9 cellular contexts compared by ENCODE assay signal in the genomic region with DNA sequence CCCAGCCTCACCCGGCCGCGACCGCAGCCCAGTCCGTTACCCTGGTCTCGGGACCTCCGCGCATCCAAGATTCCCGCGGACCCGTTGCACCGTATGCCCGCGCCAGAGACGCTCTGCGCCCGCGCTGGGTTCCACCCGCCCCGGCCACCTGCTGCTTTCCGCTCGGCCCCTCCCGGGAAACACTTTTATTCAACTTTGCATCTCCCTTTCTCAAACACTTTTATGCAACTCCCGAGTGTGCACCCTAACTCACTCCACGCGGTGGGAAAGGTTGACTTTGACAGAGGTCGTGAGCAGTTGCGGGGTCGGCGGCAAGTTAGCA. TPM values are rescaled to one million over a fixed set of nuclear protein-coding genes. Genes with fewer than 3 reads are reported as not detected.
DNase-seq lines count a peak whose midpoint lies in the region; ATAC-seq, FAIRE-seq and TF ChIP-seq lines count a peak whose summit lies in the region.
"Had no signal": no experiment of that assay in that cellular context is flagged by ENCODE, and none has a peak within 500 bp of the region (broad histone marks: within the 10 kb centered on the region; RNA-seq: fewer than 3 reads in every experiment).

A gene with protein sequence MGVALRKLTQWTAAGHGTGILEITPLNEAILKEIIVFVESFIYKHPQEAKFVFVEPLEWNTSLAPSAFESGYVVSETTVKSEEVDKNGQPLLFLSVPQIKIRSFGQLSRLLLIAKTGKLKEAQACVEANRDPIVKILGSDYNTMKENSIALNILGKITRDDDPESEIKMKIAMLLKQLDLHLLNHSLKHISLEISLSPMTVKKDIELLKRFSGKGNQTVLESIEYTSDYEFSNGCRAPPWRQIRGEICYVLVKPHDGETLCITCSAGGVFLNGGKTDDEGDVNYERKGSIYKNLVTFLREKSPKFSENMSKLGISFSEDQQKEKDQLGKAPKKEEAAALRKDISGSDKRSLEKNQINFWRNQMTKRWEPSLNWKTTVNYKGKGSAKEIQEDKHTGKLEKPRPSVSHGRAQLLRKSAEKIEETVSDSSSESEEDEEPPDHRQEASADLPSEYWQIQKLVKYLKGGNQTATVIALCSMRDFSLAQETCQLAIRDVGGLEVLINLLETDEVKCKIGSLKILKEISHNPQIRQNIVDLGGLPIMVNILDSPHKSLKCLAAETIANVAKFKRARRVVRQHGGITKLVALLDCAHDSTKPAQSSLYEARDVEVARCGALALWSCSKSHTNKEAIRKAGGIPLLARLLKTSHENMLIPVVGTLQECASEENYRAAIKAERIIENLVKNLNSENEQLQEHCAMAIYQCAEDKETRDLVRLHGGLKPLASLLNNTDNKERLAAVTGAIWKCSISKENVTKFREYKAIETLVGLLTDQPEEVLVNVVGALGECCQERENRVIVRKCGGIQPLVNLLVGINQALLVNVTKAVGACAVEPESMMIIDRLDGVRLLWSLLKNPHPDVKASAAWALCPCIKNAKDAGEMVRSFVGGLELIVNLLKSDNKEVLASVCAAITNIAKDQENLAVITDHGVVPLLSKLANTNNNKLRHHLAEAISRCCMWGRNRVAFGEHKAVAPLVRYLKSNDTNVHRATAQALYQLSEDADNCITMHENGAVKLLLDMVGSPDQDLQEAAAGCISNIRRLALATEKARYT (minus strand): TSS at position 126 of the 322 bp plus-strand sequence. CDS start 3,937 bp downstream, outside the sequence.

- H3K27ac ChIP-seq in OCI-LY3 (ENCODE audit: low read length): no peak within 1 kb of the TSS

- no peaks in the 10 kb centered on the region for H3K36me3 ChIP-seq in OCI-LY3 (replicated peaks; ENCODE audit: low read depth, low read length)

- H3K4me2 ChIP-seq in OCI-LY3 (ENCODE audit: low read length): peak within 1 kb of the TSS; percentile 77

- FAIRE-seq in H54 (lab: Jason Lieb, UNC): no peak

- H3K27me3 ChIP-seq in OCI-LY3 (ENCODE audit: low read depth, low read length): peaks cover 2% of the 10 kb centered on the region; the same call in 1 of the 2 replicates

- DNase-seq in CD14-positive monocyte (ENCODE audit: low spot score): no peak
- peak; percentile 5 for DNase-seq in epithelial cell of esophagus (ENCODE audit: low read depth)
- DNase-seq in omental fat pad (ENCODE audit: low spot score): no peak
- DNase-seq in H54 (ENCODE audit: insufficient read length, low spot score): no peak
- DNase-seq in RKO (ENCODE audit: low spot score): no peak
- no peak for DNase-seq in NCI-H1105 (lab: John Stamatoyannopoulos, UW)
- DNase-seq: effector CD4-positive, alpha-beta T cell had no signal

- TF ChIP-seq POLR2A in H54 (IDR thresholded peaks at IDR 0.05; ENCODE audit: low read depth, low read length): no peak

- H3K79me2 ChIP-seq in OCI-LY3 (ENCODE audit: low read length): no peaks in the 10 kb centered on the region

- no peaks in the 10 kb centered on the region for H3K9me3 ChIP-seq in OCI-LY3 (ENCODE audit: insufficient read depth, low read length)

- peak within 1 kb of the TSS; percentile 92 to 99 for H3K4me3 Mint-ChIP-seq in CD14-positive monocyte

- no peaks in the 10 kb centered on the region for H3K4me1 ChIP-seq in OCI-LY3 (ENCODE audit: low read length)

- H3K27me3 Mint-ChIP-seq in CD14-positive monocyte (ENCODE audit: low read depth in 3 of 3): peaks cover 20 to 27% (median 24%) of the 10 kb centered on the region in 3 donors

- H3K4me3 ChIP-seq in OCI-LY3 (ENCODE audit: low read length) (peak within 1 kb of the TSS; percentile 81), epithelial cell of esophagus (ENCODE audit: low read length) (peak within 1 kb of the TSS; percentile 39)

- peaks cover 0 to 3% (median 1%) of the 10 kb centered on the region in 7 donors for H3K9me3 Mint-ChIP-seq in CD14-positive monocyte

- H3K36me3 Mint-ChIP-seq in CD14-positive monocyte: peaks cover 0 to 2% of the 10 kb centered on the region in 2 donors

- no peak for TF ChIP-seq CTCF in CD14-positive monocyte (IDR thresholded peaks at IDR 0.05)
- TF ChIP-seq CTCF in OCI-LY3 (IDR thresholded peaks at IDR 0.05; ENCODE audit: low read depth, low read length): no peak
- TF ChIP-seq CTCF in epithelial cell of esophagus (IDR thresholded peaks at IDR 0.05; ENCODE audit: insufficient read depth, low read depth, low read length, missing control alignments): no peak
- no peak for TF ChIP-seq CTCF in omental fat pad (IDR thresholded peaks at IDR 0.05)

- ATAC-seq in omental fat pad (ENCODE audit: low FRiP score): peak; percentile 27
- no peak for ATAC-seq in HG03175 (IDR thresholded peaks at IDR 0.05; ENCODE audit: unreplicated experiment)

- intact Hi-C loops in CD14-positive monocyte (cut with micrococcal nuclease): no loop called here

- no peaks in the 10 kb centered on the region for H4K20me1 ChIP-seq in OCI-LY3 (ENCODE audit: insufficient read depth, low read length)

- H3K27ac Mint-ChIP-seq in CD14-positive monocyte: peak within 1 kb of the TSS in 2 of 7 donors; percentile 47 to 48

- H2AFZ ChIP-seq in OCI-LY3 (ENCODE audit: low read depth, low read length): peak within 1 kb of the TSS; percentile 60; the same call in 1 of the 2 replicates

- H3K9ac ChIP-seq in OCI-LY3 (ENCODE audit: low read length): peak within 1 kb of the TSS; percentile 56

- H3K4me1 Mint-ChIP-seq in CD14-positive monocyte: peaks cover 17% of the 10 kb centered on the region

RNA-seq across cellular contexts. Expression of the gene that starts here (rescaled TPM):
- not detected for polyA plus RNA-seq in CD14-positive monocyte
- total RNA-seq in omental fat pad: 1 to 10 TPM in 1 of 4 donors, under 1 TPM in 1, not detected in 2; 0.31 to 3.2 TPM
